Comparison of ENCODE assay signal across 1 cellular context in genomic region chr10:124870854-124871425, GRCh38.
TF ChIP-seq lines count a peak whose summit lies in the region.

No MANE protein-coding gene starts in this region.

TF ChIP-seq in HepG2, 621 proteins besides CTCF, POLR2A, EP300 and RAD21 (continued from another document):
- TF ChIP-seq, protein P1, sequence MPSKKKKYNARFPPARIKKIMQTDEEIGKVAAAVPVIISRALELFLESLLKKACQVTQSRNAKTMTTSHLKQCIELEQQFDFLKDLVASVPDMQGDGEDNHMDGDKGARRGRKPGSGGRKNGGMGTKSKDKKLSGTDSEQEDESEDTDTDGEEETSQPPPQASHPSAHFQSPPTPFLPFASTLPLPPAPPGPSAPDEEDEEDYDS (CRISPR knock-in tag; IDR thresholded peaks at IDR 0.05): no peak
- TF ChIP-seq, protein P2, sequence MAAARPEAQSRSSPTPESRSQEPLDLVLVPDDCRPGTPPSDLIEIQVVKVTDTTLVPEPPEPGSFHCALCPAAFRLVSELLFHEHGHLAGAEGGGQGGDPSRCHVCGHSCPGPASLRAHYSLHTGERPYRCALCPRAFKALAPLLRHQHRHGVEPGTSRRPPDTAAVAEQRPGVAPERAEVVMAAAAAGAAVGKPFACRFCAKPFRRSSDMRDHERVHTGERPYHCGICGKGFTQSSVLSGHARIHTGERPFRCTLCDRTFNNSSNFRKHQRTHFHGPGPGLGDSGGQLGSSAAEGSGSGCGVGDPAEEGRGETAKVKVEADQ (CRISPR knock-in tag; IDR thresholded peaks at IDR 0.05; ENCODE audit: borderline replicate concordance): no peak
- TF ChIP-seq ZNF264 (CRISPR knock-in tag; IDR thresholded peaks at IDR 0.05): no peak
